ENCODE assay signal across 17 cellular contexts in the genomic region with DNA sequence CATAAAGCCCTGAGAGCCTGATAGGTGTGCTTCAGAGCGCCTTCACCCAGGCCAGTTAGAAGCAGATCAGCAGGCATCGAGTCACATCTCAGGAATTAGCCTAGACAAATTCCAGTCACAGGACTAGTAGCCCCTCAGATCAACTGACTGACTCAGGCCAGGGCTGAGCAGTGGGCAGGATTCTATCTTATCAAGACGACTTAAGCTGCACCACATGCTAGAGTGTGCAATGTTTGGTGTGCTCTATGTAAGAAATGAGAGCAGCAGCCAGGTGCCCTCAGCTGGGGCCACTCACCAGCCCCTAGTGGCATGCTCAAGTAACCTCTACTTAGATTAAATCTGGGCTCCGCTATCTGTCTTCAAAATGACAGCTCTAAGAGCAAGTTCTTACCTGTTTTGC. TPM values are rescaled to one million over a fixed set of nuclear protein-coding genes. Genes with fewer than 3 reads are reported as not detected.
DNase-seq lines count a peak whose midpoint lies in the region; TF ChIP-seq lines count a peak whose summit lies in the region.
"Had no signal": no experiment of that assay in that cellular context is flagged by ENCODE, and none has a peak within 500 bp of the region (broad histone marks: within the 10 kb centered on the region; RNA-seq: fewer than 3 reads in every experiment).

No MANE protein-coding gene starts in this region.

- H3K9me2 ChIP-seq in OCI-LY1 (ENCODE audit: low read depth, low read length): no peaks in the 10 kb centered on the region

- H3K36me3 ChIP-seq in OCI-LY1 (ENCODE audit: insufficient read depth, low read length): peaks cover 12% of the 10 kb centered on the region; the same call in 1 of the 2 replicates
- H3K36me3 ChIP-seq: neutrophil had no signal

- DNase-seq in DMS 273 (lab: John Stamatoyannopoulos, UW; ENCODE audit: unreplicated experiment) (peak; percentile 34), DMS 273 treated with DMSO at 0.1 percent for 48 hours (lab: John Stamatoyannopoulos, UW) (no peak), epithelial cell of esophagus (ENCODE audit: low read depth) (peak; percentile 34), posterior vena cava (ENCODE audit: low spot score) (peak; percentile 34), LoVo (ENCODE audit: low spot score) (no peak), epidermal melanocyte (ENCODE audit: insufficient read length, low spot score) (no peak), HuH-7 (ENCODE audit: low spot score) (no peak)
- DNase-seq: activated T-cell treated with anti-CD3 and anti-CD28 coated beads for 4 hours; CD4-positive, alpha-beta memory T cell; GF-D8; OCI-M1; SW 1271 had no signal

- no peaks in the 10 kb centered on the region for H4K20me1 ChIP-seq in OCI-LY1 (ENCODE audit: insufficient read depth, low read length)

- TF ChIP-seq CTCF in OCI-LY1 (IDR thresholded peaks at IDR 0.05; ENCODE audit: low read length): peak; percentile 30; the same call in 1 of the 2 replicates
- TF ChIP-seq CTCF in epithelial cell of esophagus (IDR thresholded peaks at IDR 0.05; ENCODE audit: insufficient read depth, low read depth, low read length, missing control alignments): no peak

- H3K4me3 ChIP-seq in OCI-LY1 (ENCODE audit: low read depth, low read length, poor library complexity, severe bottlenecking) (no peak overlapping the region), epithelial cell of esophagus (ENCODE audit: low read length) (no peak overlapping the region)

- H3K27ac ChIP-seq in OCI-LY1 (ENCODE audit: low read depth, low read length, poor library complexity, severe bottlenecking): no peak overlapping the region
- H3K27ac ChIP-seq: 22Rv1, neutrophil had no signal

- no peaks in the 10 kb centered on the region for H3K4me1 ChIP-seq in OCI-LY1 (ENCODE audit: insufficient read depth, low read length, severe bottlenecking)

- no peaks in the 10 kb centered on the region for H3K79me2 ChIP-seq in OCI-LY1 (ENCODE audit: insufficient read depth, low read length)

- intact Hi-C loops in posterior vena cava (cut with DNase I): no loop called here

- no peak overlapping the region for H3K4me2 ChIP-seq in OCI-LY1 (ENCODE audit: low read length)

- H3F3A ChIP-seq in OCI-LY1 (ENCODE audit: insufficient read depth, low read length): no peaks in the 10 kb centered on the region

- H3K27me3 ChIP-seq in OCI-LY1 (ENCODE audit: insufficient read depth, low read length): no peaks in the 10 kb centered on the region
- H3K27me3 ChIP-seq: neutrophil had no signal

- H2AFZ ChIP-seq in OCI-LY1 (ENCODE audit: low read length): no peak overlapping the region

- no peak overlapping the region for H3K9ac ChIP-seq in OCI-LY1 (ENCODE audit: low read length)

- H3K9me3 ChIP-seq in OCI-LY1 (ENCODE audit: low read length): no peaks in the 10 kb centered on the region
- H3K9me3 ChIP-seq: neutrophil had no signal

RNA-seq across cellular contexts. Expression of gene NGB, which starts 19.7 kb away (rescaled TPM):
- total RNA-seq in posterior vena cava: not detected
- total RNA-seq: activated naive CD4-positive, alpha-beta T cell treated with anti-CD3 and anti-CD28 coated beads, Interleukin-2, amount 50 U/mL, for 72 hours; CD4-positive, alpha-beta memory T cell; esophagus mucosa had no signal

RNA-seq across cellular contexts. Expression of gene POMT2, which starts 30.0 kb away (rescaled TPM):
- 10 to 100 TPM; 20.5 TPM for total RNA-seq in posterior vena cava

RNA-seq across cellular contexts. Expression of gene GSTZ1, which starts 30.1 kb away (rescaled TPM):
- 1 to 10 TPM; 4.7 to 9.3 TPM for total RNA-seq in posterior vena cava

Comparison
In these comparisons a context has a peak if more than half of its experiments do, and no peak if none do; other contexts are left out.
1. DNase-seq: peak in DMS 273 (single experiment), epithelial cell of esophagus (single experiment) and posterior vena cava (single experiment); none in DMS 273 treated with DMSO at 0.1 percent for 48 hours (single experiment), LoVo (single experiment), epidermal melanocyte (single experiment) and HuH-7 (single experiment).